Comparison of ENCODE assay signal across 1 cellular context in the genomic region with DNA sequence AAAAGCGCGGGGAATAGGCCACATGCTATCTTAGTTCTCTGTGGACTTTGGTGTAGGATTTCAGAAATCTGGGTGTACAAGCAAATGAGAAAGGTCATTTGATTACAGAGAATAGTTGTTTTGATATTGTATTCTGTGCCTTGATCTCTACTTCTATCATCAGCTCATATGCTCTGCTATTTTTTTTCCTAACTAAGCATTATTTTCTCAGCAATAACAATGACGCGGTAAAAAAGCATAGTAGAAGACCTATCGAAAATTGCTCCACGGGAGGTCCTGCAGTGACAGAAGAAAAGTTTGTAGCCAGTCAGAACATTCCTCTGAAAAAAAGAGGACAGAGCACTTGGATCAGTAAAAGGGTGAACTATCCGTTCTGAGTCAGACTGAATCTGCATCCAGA.
TF ChIP-seq lines count a peak whose summit lies in the region.

No MANE protein-coding gene starts in this region.

TF ChIP-seq in HEK293, 187 proteins besides CTCF, POLR2A, EP300 and RAD21 (continued from another document):
- TF ChIP-seq, protein P1, sequence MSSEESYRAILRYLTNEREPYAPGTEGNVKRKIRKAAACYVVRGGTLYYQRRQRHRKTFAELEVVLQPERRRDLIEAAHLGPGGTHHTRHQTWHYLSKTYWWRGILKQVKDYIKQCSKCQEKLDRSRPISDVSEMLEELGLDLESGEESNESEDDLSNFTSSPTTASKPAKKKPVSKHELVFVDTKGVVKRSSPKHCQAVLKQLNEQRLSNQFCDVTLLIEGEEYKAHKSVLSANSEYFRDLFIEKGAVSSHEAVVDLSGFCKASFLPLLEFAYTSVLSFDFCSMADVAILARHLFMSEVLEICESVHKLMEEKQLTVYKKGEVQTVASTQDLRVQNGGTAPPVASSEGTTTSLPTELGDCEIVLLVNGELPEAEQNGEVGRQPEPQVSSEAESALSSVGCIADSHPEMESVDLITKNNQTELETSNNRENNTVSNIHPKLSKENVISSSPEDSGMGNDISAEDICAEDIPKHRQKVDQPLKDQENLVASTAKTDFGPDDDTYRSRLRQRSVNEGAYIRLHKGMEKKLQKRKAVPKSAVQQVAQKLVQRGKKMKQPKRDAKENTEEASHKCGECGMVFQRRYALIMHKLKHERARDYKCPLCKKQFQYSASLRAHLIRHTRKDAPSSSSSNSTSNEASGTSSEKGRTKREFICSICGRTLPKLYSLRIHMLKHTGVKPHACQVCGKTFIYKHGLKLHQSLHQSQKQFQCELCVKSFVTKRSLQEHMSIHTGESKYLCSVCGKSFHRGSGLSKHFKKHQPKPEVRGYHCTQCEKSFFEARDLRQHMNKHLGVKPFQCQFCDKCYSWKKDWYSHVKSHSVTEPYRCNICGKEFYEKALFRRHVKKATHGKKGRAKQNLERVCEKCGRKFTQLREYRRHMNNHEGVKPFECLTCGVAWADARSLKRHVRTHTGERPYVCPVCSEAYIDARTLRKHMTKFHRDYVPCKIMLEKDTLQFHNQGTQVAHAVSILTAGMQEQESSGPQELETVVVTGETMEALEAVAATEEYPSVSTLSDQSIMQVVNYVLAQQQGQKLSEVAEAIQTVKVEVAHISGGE (tag by site-specific recombination; conservative IDR thresholded peaks at IDR 0.05; ENCODE audit: low read depth), result no peak
- TF ChIP-seq ZNF843 (tag by site-specific recombination; IDR thresholded peaks at IDR 0.05) (no peak), ZBTB48 (tag by site-specific recombination; IDR thresholded peaks at IDR 0.05) (no peak), ZNF157 (tag by site-specific recombination; IDR thresholded peaks at IDR 0.05) (no peak), ZNF776 (tag by site-specific recombination; IDR thresholded peaks at IDR 0.05; ENCODE audit: borderline replicate concordance) (no peak)
- TF ChIP-seq, protein P2, sequence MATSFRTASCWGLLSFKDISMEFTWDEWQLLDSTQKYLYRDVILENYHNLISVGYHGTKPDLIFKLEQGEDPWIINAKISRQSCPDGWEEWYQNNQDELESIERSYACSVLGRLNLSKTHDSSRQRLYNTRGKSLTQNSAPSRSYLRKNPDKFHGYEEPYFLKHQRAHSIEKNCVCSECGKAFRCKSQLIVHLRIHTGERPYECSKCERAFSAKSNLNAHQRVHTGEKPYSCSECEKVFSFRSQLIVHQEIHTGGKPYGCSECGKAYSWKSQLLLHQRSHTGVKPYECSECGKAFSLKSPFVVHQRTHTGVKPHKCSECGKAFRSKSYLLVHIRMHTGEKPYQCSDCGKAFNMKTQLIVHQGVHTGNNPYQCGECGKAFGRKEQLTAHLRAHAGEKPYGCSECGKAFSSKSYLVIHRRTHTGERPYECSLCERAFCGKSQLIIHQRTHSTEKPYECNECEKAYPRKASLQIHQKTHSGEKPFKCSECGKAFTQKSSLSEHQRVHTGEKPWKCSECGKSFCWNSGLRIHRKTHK (tag by site-specific recombination; IDR thresholded peaks at IDR 0.05), result no peak
